Comparison of ENCODE assay signal across 9 cellular contexts in the genomic region with DNA sequence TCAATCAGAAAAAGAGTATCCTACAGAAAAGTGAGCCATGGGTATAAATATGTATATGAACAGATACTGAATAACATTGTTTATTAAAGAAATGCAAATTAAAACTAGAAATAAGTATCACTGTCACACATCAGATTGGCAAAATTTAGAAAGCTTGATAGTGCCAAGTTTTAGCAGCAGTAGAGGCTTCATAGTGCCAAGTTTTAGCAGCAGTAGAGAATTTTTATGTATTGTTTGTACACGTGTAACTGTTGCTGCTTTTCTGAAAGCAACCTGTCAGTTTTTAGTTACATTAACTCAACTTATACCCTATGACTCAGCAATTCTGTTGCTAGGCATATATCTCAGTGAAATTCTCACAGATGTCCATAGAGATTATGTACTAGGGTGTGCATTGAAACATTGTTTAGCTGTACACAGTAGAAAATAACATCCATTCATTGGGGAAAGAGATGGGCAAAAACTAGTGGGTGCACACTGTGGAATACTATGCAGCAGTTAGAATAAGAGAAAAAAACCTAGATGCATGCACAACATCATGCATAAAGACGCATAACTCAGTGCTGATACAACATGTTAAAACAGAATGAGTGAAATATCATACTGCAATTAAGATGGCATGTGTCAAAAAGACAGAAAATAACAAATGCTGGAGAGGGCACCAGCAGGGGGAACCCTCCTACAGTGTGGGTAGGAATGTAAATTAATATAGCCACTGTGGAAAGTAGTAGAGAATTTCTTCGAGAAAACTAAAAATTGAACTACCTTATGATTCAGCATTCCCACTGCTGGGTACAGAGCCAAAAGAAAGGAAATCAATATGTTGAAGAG.
DNase-seq lines count a peak whose midpoint lies in the region; ATAC-seq and TF ChIP-seq lines count a peak whose summit lies in the region.
"Had no signal": no experiment of that assay in that cellular context is flagged by ENCODE, and none has a peak within 500 bp of the region (broad histone marks: within the 10 kb centered on the region; RNA-seq: fewer than 3 reads in every experiment).

No MANE protein-coding gene starts in this region.

- H3K36me3 ChIP-seq in adrenal gland (replicated peaks in 1 of 2) (no peaks in the 10 kb centered on the region), right lobe of liver (no peaks in the 10 kb centered on the region)

- H3K4me3 ChIP-seq in adrenal gland = no peak overlapping the region
- H3K4me3 ChIP-seq in right lobe of liver = no peak overlapping the region

- no peak for TF ChIP-seq POLR2A in adrenal gland (IDR thresholded peaks at IDR 0.05)
- TF ChIP-seq POLR2A in right lobe of liver (IDR thresholded peaks at IDR 0.05) = no peak

- no peaks in the 10 kb centered on the region for H3K27me3 ChIP-seq in adrenal gland
- H3K27me3 ChIP-seq in right lobe of liver = no peaks in the 10 kb centered on the region

- H3K4me1 ChIP-seq in adrenal gland (replicated peaks in 1 of 2) = no peaks in the 10 kb centered on the region
- no peaks in the 10 kb centered on the region for H3K4me1 ChIP-seq in right lobe of liver

- 62 to 71% (median 67%) methylated on average over 3 of the region's 3 CpGs for WGBS in adrenal gland, 4 donors
- WGBS in right lobe of liver (ENCODE audit: insufficient coverage, low coverage, low lambda C conversion rate, missing lambda C conversion rate) = 43% methylated on average over 3 of the region's 3 CpGs

- ATAC-seq in HG02885 (IDR thresholded peaks at IDR 0.05; ENCODE audit: poor library complexity, unreplicated experiment) = peak; percentile 53
- peak; percentile 36 to 65 (median 56) for ATAC-seq in right lobe of liver

- intact Hi-C loops in adrenal gland (cut with DNase I) (loop anchor here in 1 of 2 donors (10.0 kb wide), 1 partner anchor 481 kb away; no protein-coding TSS in a partner anchor), right lobe of liver (cut with DNase I) (no loop called here)

- H3K9me3 ChIP-seq in adrenal gland (replicated peaks in 1 of 3) (no peaks in the 10 kb centered on the region), right lobe of liver (no peaks in the 10 kb centered on the region)

- H3K27ac ChIP-seq in adrenal gland (no peak overlapping the region), right lobe of liver (no peak overlapping the region), substantia nigra (ENCODE audit: low read depth, low read length, poor library complexity, severe bottlenecking) (no peak overlapping the region)

- TF ChIP-seq CTCF in adrenal gland (IDR thresholded peaks at IDR 0.05) (peak in 5 of 6 experiments; percentile 26 to 50 (median 47)), right lobe of liver (IDR thresholded peaks at IDR 0.05) (peak; percentile 33 to 54 (median 51))

- DNase-seq in EL = peak; percentile 39
- peak in 4 of 7 donors; percentile 22 to 68 (median 46) for DNase-seq in adrenal gland
- DNase-seq in right lobe of liver = peak in 1 of 3 donors; percentile 24
- DNase-seq in NCI-H1092 (lab: John Stamatoyannopoulos, UW) = no peak
- DNase-seq in substantia nigra (lab: John Stamatoyannopoulos, UW) = no peak
- DNase-seq in NCI-H1105 (lab: John Stamatoyannopoulos, UW) = no peak
- DNase-seq in SKM-1 (lab: John Stamatoyannopoulos, UW; ENCODE audit: unreplicated experiment) = no peak
- DNase-seq: islet precursor cell had no signal

Comparison
In these comparisons a context has a peak if more than half of its experiments do, and no peak if none do; other contexts are left out.
1. DNase-seq: peak in EL (single experiment) and adrenal gland (4 of 7); none in NCI-H1092 (single experiment), substantia nigra (0 of 49), NCI-H1105 (single experiment) and SKM-1 (single experiment).